In the genomic region with DNA sequence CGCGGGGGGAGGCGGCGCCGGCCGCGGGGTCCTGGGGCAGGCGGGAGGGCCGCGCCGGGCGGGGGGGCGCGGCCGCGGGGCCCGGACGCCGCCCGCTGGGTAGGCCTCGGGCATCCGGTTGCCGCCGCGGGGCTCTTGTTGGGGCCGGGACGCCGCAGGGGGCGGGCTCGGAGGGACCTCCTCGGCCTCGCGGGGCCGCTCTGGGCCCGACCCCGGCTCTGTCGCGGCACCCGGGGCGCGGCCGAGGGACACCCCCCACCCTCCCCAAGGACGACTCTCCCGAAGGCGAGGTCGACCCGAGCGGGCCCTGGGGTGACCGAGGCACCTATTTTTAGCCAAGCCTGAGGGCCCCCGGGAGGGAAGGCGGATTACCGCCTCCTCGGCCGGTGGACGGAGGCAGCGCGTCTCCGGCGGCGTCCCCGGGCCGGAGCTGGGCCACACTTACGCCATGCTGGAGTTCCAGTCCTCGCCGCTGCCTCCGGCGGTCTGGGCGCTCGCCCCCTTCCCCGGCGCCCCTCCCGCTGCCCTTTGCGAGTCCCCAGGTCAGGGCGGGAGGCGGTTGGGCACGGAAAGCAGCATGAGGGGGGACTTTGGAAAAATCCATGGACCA, we compare ENCODE assay signal across 8 cellular contexts. TPM values are rescaled to one million over a fixed set of nuclear protein-coding genes. Genes with fewer than 3 reads are reported as not detected.
A peak's percentile ranks its signal among the peaks of the same experiment; 100 is the strongest.
DNase-seq lines count a peak whose midpoint lies in the region; ATAC-seq, FAIRE-seq and TF ChIP-seq lines count a peak whose summit lies in the region.

No MANE protein-coding gene starts in this region.

- FAIRE-seq in pancreas (lab: Jason Lieb, UNC): no peak

- WGBS in pancreas, 2 donors: 0 to 1% methylated on average over 28 to 76 of the region's 76 CpGs
- 1% methylated on average over 10 of the region's 76 CpGs; no CpG with 5 or more reads in 1 of the 2 donors for WGBS in upper lobe of left lung, 2 donors

- ATAC-seq in GM18508 (IDR thresholded peaks at IDR 0.05; ENCODE audit: insufficient read depth, unreplicated experiment) (peak; percentile 11), HG02678 (IDR thresholded peaks at IDR 0.05; ENCODE audit: unreplicated experiment) (peak; percentile 52), pancreas (peak; percentile 35 to 56 (median 53)), upper lobe of left lung (ENCODE audit: low FRiP score in 2 of 2) (peak; percentile 62 to 77)

- H3K4me3 ChIP-seq in pancreas (peak overlapping the region; percentile 73 to 97 (median 88)), upper lobe of left lung (peak overlapping the region; percentile 61 to 98 (median 98))

- H3K27ac ChIP-seq in pancreas (peak overlapping the region; percentile 80 to 88 (median 82)), upper lobe of left lung (peak overlapping the region; percentile 87 to 98 (median 96))

- intact Hi-C loops in pancreas (cut with DNase I): no loop called here

- TF ChIP-seq POLR2A in upper lobe of left lung (IDR thresholded peaks at IDR 0.05): no peak

- H3K9me3 ChIP-seq in pancreas (no peaks in the 10 kb centered on the region), upper lobe of left lung (no peaks in the 10 kb centered on the region)

- H3K27me3 ChIP-seq in pancreas (no peaks in the 10 kb centered on the region), upper lobe of left lung (no peaks in the 10 kb centered on the region)

- DNase-seq in OCI-M1 (lab: John Stamatoyannopoulos, UW): peak; percentile 60
- DNase-seq in activated effector memory CD4-positive, alpha-beta T cell treated with anti-CD3 and anti-CD28 coated beads, Interleukin-2, amount 50 U/mL, for 16 hours: peak; percentile 87
- peak; percentile 51 for DNase-seq in glomerular visceral epithelial cell (ENCODE audit: extremely low spot score)
- DNase-seq in pancreas: peak; percentile 27 to 78 (median 52)
- DNase-seq in upper lobe of left lung: peak; percentile 48 to 91
- no peak for DNase-seq in NCI-H2081 treated with DMSO at 0.1 percent for 48 hours (lab: John Stamatoyannopoulos, UW)

- TF ChIP-seq EP300 in upper lobe of left lung (IDR thresholded peaks at IDR 0.05): no peak

- H3K36me3 ChIP-seq in pancreas (no peaks in the 10 kb centered on the region), upper lobe of left lung (no peaks in the 10 kb centered on the region)

- TF ChIP-seq CTCF in pancreas (IDR thresholded peaks at IDR 0.05) (no peak), upper lobe of left lung (IDR thresholded peaks at IDR 0.05) (peak in 4 of 6 experiments; percentile 5 to 48 (median 15))

- H3K4me1 ChIP-seq in pancreas: peaks cover 0 to 38% (median 27%) of the 10 kb centered on the region in 3 donors
- H3K4me1 ChIP-seq in upper lobe of left lung: peaks cover 32 to 41% (median 36%) of the 10 kb centered on the region in 4 donors

RNA-seq across cellular contexts. Expression of gene KTN1, which starts 0.5 kb away (rescaled TPM):
- 10 to 100 TPM; 66.4 to 98.1 (median 74.7) TPM for total RNA-seq in pancreas
- 10 to 100 TPM; 29.0 to 58.7 TPM for polyA plus RNA-seq in pancreas
- total RNA-seq in upper lobe of left lung: 100 to 1,000 TPM in 5 of 6 donors, 10 to 100 TPM in 1; 69.1 to 215 (median 116) TPM

Comparison
In these comparisons a context has a peak if more than half of its experiments do, and no peak if none do; other contexts are left out.
1. ATAC-seq: peak in every context shown above with its lines; median percentile 70 in upper lobe of left lung; 53 in pancreas; 52 in HG02678; 11 in GM18508.
2. CTCF ChIP-seq: peak in upper lobe of left lung (4 of 6); none in pancreas (0 of 4).